Comparison of ENCODE assay signal across 1 cellular context in genomic region chr6:26195376-26195923, GRCh38.
TF ChIP-seq lines count a peak whose summit lies in the region.

No MANE protein-coding gene starts in this region.

TF ChIP-seq in K562, 482 proteins besides CTCF, POLR2A, EP300 and RAD21 (continued from another document and continues in another):
- no peak; the same call in 1 of the 2 replicates for TF ChIP-seq ZBTB2 (IDR thresholded peaks at IDR 0.05)
- no peak for TF ChIP-seq POLR3G (IDR thresholded peaks at IDR 0.05; ENCODE audit: extremely low read depth, insufficient read length, insufficient replicate concordance)
- TF ChIP-seq RNF219 (CRISPR knock-in tag; IDR thresholded peaks at IDR 0.05) = no peak
- TF ChIP-seq TBP (optimal IDR thresholded peaks at IDR 0.05; ENCODE audit: low read depth, low read length) = no peak
- peak; percentile 43 for TF ChIP-seq ETV5 (CRISPR knock-in tag; IDR thresholded peaks at IDR 0.05; ENCODE audit: low read depth)
- TF ChIP-seq ZBTB26 (CRISPR knock-in tag; IDR thresholded peaks at IDR 0.05) = no peak
- no peak for TF ChIP-seq MEF2D (tag; conservative IDR thresholded peaks at IDR 0.05; ENCODE audit: low read depth)
- no peak for TF ChIP-seq CTBP1 (IDR thresholded peaks at IDR 0.05; ENCODE audit: borderline replicate concordance)
- peak; percentile 14; the same call in 1 of the 2 replicates for TF ChIP-seq DPF2 (IDR thresholded peaks at IDR 0.05)
- TF ChIP-seq DNMT1 (IDR thresholded peaks at IDR 0.05) = no peak
- TF ChIP-seq HOXB6 (CRISPR knock-in tag; IDR thresholded peaks at IDR 0.05; ENCODE audit: borderline replicate concordance) = no peak
- no peak for TF ChIP-seq NEUROD1 (IDR thresholded peaks at IDR 0.05; ENCODE audit: borderline replicate concordance, low read depth, low read length, partially characterized antibody)
- TF ChIP-seq NR0B1 (IDR thresholded peaks at IDR 0.05; ENCODE audit: partially characterized antibody) = no peak
- TF ChIP-seq POLR2G (IDR thresholded peaks at IDR 0.05; ENCODE audit: low read depth, low read length) = no peak; the same call in 1 of the 2 replicates
- TF ChIP-seq RBM22 (IDR thresholded peaks at IDR 0.05; ENCODE audit: low read depth, low read length, poor library complexity, severe bottlenecking) = no peak
- TF ChIP-seq HMGXB4 (CRISPR knock-in tag; IDR thresholded peaks at IDR 0.05) = 0 out of 2 replicates have a peak, but pooled peaks have one; percentile 61
- no peak for TF ChIP-seq XRCC3 (IDR thresholded peaks at IDR 0.05)
- TF ChIP-seq GMEB1 (CRISPR knock-in tag; IDR thresholded peaks at IDR 0.05) = no peak
- TF ChIP-seq CBFB (CRISPR knock-in tag; IDR thresholded peaks at IDR 0.05) = no peak
- TF ChIP-seq MXI1 (IDR thresholded peaks at IDR 0.05; ENCODE audit: low read depth, low read length) = no peak
- no peak for TF ChIP-seq RREB1 (CRISPR knock-in tag; IDR thresholded peaks at IDR 0.05)
- peak in 1 of 3 experiments; percentile 48 for TF ChIP-seq YY1 (IDR thresholded peaks at IDR 0.05; ENCODE audit: borderline replicate concordance in 1 of 3, control insufficient read depth in 1 of 3, extremely low read depth in 1 of 3, insufficient read depth in 3 of 3, insufficient read length in 1 of 3, insufficient replicate concordance in 2 of 3, low read depth in 1 of 3, low read length in 2 of 3)
- TF ChIP-seq NCOR1 (IDR thresholded peaks at IDR 0.05) = no peak
- no peak for TF ChIP-seq PHF20 (IDR thresholded peaks at IDR 0.05; ENCODE audit: partially characterized antibody)
- peak; percentile 56 for TF ChIP-seq ZNF316 (IDR thresholded peaks at IDR 0.05)
- no peak for TF ChIP-seq EHMT2 (IDR thresholded peaks at IDR 0.05)
- TF ChIP-seq FOXK1 (CRISPR knock-in tag; IDR thresholded peaks at IDR 0.05; ENCODE audit: borderline replicate concordance) = no peak
- TF ChIP-seq NFATC3 (IDR thresholded peaks at IDR 0.05) = no peak
- TF ChIP-seq NELFE (IDR thresholded peaks at IDR 0.05; ENCODE audit: insufficient read depth, insufficient read length) = no peak
- TF ChIP-seq GATA2 (CRISPR knock-in tag; IDR thresholded peaks at IDR 0.05) = no peak
- TF ChIP-seq ZNF253 (CRISPR knock-in tag; conservative IDR thresholded peaks at IDR 0.05) = no peak
- TF ChIP-seq SREBF1 (IDR thresholded peaks at IDR 0.05; ENCODE audit: borderline replicate concordance, low read depth, low read length) = no peak
- TF ChIP-seq GTF2A2 (tag; IDR thresholded peaks at IDR 0.05) = no peak
- TF ChIP-seq FOXM1 (IDR thresholded peaks at IDR 0.05; ENCODE audit: low read depth) = no peak
- no peak for TF ChIP-seq FOXM1 (CRISPR knock-in tag; IDR thresholded peaks at IDR 0.05; ENCODE audit: low read depth)
- no peak for TF ChIP-seq ZNF324 (CRISPR knock-in tag; IDR thresholded peaks at IDR 0.05)
- peak; percentile 85 for TF ChIP-seq POLR2AphosphoS2 (IDR thresholded peaks at IDR 0.05; ENCODE audit: low read length)
- TF ChIP-seq SNRNP70 (optimal IDR thresholded peaks at IDR 0.05; ENCODE audit: low read depth, low read length) = peak; percentile 60
- TF ChIP-seq E2F8 (IDR thresholded peaks at IDR 0.05; ENCODE audit: low read depth, partially characterized antibody) = peak; percentile 11
- TF ChIP-seq NCOA6 (IDR thresholded peaks at IDR 0.05) = no peak
- TF ChIP-seq STAT5A (IDR thresholded peaks at IDR 0.05; ENCODE audit: borderline replicate concordance, low read length) = 0 out of 2 replicates have a peak, but pooled peaks have one; percentile 12
- 0 out of 2 replicates have a peak, but pooled peaks have one; percentile 33 for TF ChIP-seq ZNF79 (CRISPR knock-in tag; IDR thresholded peaks at IDR 0.05; ENCODE audit: low read depth)
- TF ChIP-seq ZBTB5 (IDR thresholded peaks at IDR 0.05) = peak; percentile 60
- TF ChIP-seq ZEB2 (IDR thresholded peaks at IDR 0.05) = no peak
- TF ChIP-seq HDAC2 (IDR thresholded peaks at IDR 0.05) = 0 out of 2 replicates have a peak, but pooled peaks have one; percentile 35
